Comparison of ENCODE assay signal across 8 cellular contexts in the genomic region with DNA sequence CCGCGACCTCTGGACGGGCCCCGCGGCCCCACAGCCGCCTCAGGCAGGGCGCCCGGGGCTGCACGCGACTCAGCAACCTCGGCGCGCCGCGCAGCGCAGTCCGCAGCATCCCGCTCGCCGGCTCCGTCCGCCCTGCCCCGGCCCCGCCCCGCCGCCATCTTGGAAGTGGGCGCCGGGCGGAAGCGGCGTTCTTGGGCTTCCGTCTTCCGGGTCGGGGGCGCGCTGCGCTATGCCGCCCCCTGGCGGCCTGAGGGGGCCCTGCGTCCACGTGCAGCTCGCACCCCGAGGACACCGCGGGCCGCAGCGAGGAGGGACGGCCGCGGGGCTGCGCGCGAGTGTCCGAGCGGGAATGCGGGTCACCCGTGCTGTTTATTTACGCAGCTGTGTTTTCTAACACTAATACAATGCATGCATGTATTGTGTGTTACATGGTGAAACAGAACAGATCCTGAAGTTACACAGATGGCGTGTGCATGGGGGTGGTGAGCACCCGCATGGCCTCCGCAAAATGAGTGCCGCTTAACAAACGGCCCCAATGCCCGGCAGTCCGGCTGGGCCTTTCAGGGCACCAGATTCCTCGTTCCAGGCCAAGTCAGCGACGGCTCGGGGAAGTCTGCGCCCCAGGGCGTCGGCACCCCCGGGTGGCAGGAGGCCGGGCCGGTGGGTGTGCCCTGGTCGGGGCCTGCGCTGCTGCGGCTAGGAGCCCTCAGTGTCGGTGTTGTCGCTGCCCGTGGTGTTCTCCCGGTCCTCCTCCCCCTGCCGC. TPM values are rescaled to one million over a fixed set of nuclear protein-coding genes. Genes with fewer than 3 reads are reported as not detected.
DNase-seq lines count a peak whose midpoint lies in the region; ATAC-seq and TF ChIP-seq lines count a peak whose summit lies in the region.

A gene (minus strand): TSS at position 139 of the 763 bp plus-strand sequence. CDS start 30 bp downstream, at position 109.

- no peaks in the 10 kb centered on the region for H3K27me3 ChIP-seq in endodermal cell (ENCODE audit: control insufficient read depth, insufficient read depth, low read length, poor library complexity, severe bottlenecking)

- H3K27me3 Mint-ChIP-seq in activated CD8-positive, alpha-beta memory T cell treated with anti-CD3 and anti-CD28 coated beads, Interleukin-2, amount 10 ng/mL, durations not matched to agents 7 days and 5 days, result no peaks in the 10 kb centered on the region
- H3K27me3 Mint-ChIP-seq in endodermal cell (ENCODE audit: insufficient read depth), result no peaks in the 10 kb centered on the region

- 29 to 31% methylated on average over 29 to 83 of the region's 83 CpGs for WGBS in endodermal cell (ENCODE audit: insufficient coverage in 1 of 2, insufficient read length in 1 of 2), 2 experiments
- 32 to 34% methylated on average over 70 to 74 of the region's 83 CpGs for WGBS in mesodermal cell (ENCODE audit: insufficient coverage in 2 of 2), 2 experiments

- ATAC-seq in GM19452 (IDR thresholded peaks at IDR 0.05; ENCODE audit: unreplicated experiment) (peak; percentile 72), HG03571 (IDR thresholded peaks at IDR 0.05; ENCODE audit: unreplicated experiment) (peak; percentile 42)
- peak; percentile 84 for ATAC-seq in activated CD8-positive, alpha-beta memory T cell treated with anti-CD3 and anti-CD28 coated beads, Interleukin-2, amount 10 ng/mL, durations not matched to agents 7 days and 5 days

- peak within 1 kb of the TSS; percentile 51 for H3K9ac ChIP-seq in endodermal cell (ENCODE audit: extremely low read depth, low read length, poor library complexity, severe bottlenecking)

- H3K9me3 Mint-ChIP-seq in activated CD8-positive, alpha-beta memory T cell treated with anti-CD3 and anti-CD28 coated beads, Interleukin-2, amount 10 ng/mL, durations not matched to agents 7 days and 5 days (ENCODE audit: low read depth), result no peaks in the 10 kb centered on the region
- peaks cover 1% of the 10 kb centered on the region for H3K9me3 Mint-ChIP-seq in endodermal cell

- DNase-seq in COR-L47 (lab: John Stamatoyannopoulos, UW) (peak; percentile 77), NOMO-1 treated with dmso at 0.1 percent for 144 hours (lab: John Stamatoyannopoulos, UW; ENCODE audit: unreplicated experiment) (peak; percentile 87), endodermal cell (peak; percentile 93)
- peak; percentile 89 for DNase-seq in activated CD8-positive, alpha-beta memory T cell treated with anti-CD3 and anti-CD28 coated beads, Interleukin-2, amount 10 ng/mL, durations not matched to agents 7 days and 5 days
- DNase-seq in stimulated activated CD8-positive, alpha-beta memory T cell treated with anti-CD3 and anti-CD28 coated beads, Interleukin-15, amount 100 ng/mL, for 48 hours (ENCODE audit: low read depth in 2 of 2), result peak; percentile 74 to 82

- peak; percentile 99 for TF ChIP-seq CTCF in endodermal cell (conservative IDR thresholded peaks at IDR 0.05)

- H3K36me3 ChIP-seq in endodermal cell (ENCODE audit: control insufficient read depth, insufficient read depth, low read length) (no peaks in the 10 kb centered on the region), mesodermal cell (ENCODE audit: control insufficient read depth, insufficient read depth, low read length) (peaks cover 12% of the 10 kb centered on the region)

- CTCF ChIA-PET in activated CD8-positive, alpha-beta memory T cell treated with anti-CD3 and anti-CD28 coated beads, Interleukin-2, amount 10 ng/mL, durations not matched to agents 7 days and 5 days (lab: Charles Lee), result interaction anchor here (0.7 to 5.0 kb wide), 22 partner anchors 10 to 1059 kb away, joined by 3 to 52 read pairs (median 4); a partner anchor contains a TSS

- H3K27ac Mint-ChIP-seq in activated CD8-positive, alpha-beta memory T cell treated with anti-CD3 and anti-CD28 coated beads, Interleukin-2, amount 10 ng/mL, durations not matched to agents 7 days and 5 days, result peak within 1 kb of the TSS; percentile 90
- peak within 1 kb of the TSS; percentile 85 for H3K27ac Mint-ChIP-seq in endodermal cell

- H3K27ac ChIP-seq in endodermal cell (ENCODE audit: low read depth, low read length) (peak within 1 kb of the TSS; percentile 70), mesodermal cell (ENCODE audit: low read depth, low read length, severe bottlenecking) (peak within 1 kb of the TSS; percentile 88)

- peak within 1 kb of the TSS; percentile 77 for H3K4me3 Mint-ChIP-seq in activated CD8-positive, alpha-beta memory T cell treated with anti-CD3 and anti-CD28 coated beads, Interleukin-2, amount 10 ng/mL, durations not matched to agents 7 days and 5 days
- peak within 1 kb of the TSS; percentile 73 for H3K4me3 Mint-ChIP-seq in endodermal cell

- H3K36me3 Mint-ChIP-seq in activated CD8-positive, alpha-beta memory T cell treated with anti-CD3 and anti-CD28 coated beads, Interleukin-2, amount 10 ng/mL, durations not matched to agents 7 days and 5 days, result no peaks in the 10 kb centered on the region
- H3K36me3 Mint-ChIP-seq in endodermal cell (ENCODE audit: low read depth), result no peaks in the 10 kb centered on the region

- H3K9me3 ChIP-seq in endodermal cell (ENCODE audit: control insufficient read depth, low read length) (no peaks in the 10 kb centered on the region), mesodermal cell (ENCODE audit: control insufficient read depth, low read length) (no peaks in the 10 kb centered on the region)

- H3K4me1 ChIP-seq in endodermal cell (ENCODE audit: control insufficient read depth, insufficient read depth, low read length) (no peaks in the 10 kb centered on the region), mesodermal cell (ENCODE audit: control insufficient read depth, insufficient read depth, low read length, poor library complexity, severe bottlenecking) (peaks cover 2% of the 10 kb centered on the region)

- peaks cover 11% of the 10 kb centered on the region for H3K4me1 Mint-ChIP-seq in activated CD8-positive, alpha-beta memory T cell treated with anti-CD3 and anti-CD28 coated beads, Interleukin-2, amount 10 ng/mL, durations not matched to agents 7 days and 5 days
- no peaks in the 10 kb centered on the region for H3K4me1 Mint-ChIP-seq in endodermal cell

- peak within 1 kb of the TSS; percentile 74 for H3K4me3 ChIP-seq in endodermal cell (ENCODE audit: low read length)
- peak within 1 kb of the TSS; percentile 64 for H3K4me3 ChIP-seq in mesodermal cell (ENCODE audit: extremely low read depth, insufficient read depth, low read length, poor library complexity, severe bottlenecking)

RNA-seq across cellular contexts. Expression of the gene that starts here (rescaled TPM):
- 10 to 100 TPM; 22.4 to 23.7 TPM for total RNA-seq in activated CD8-positive, alpha-beta memory T cell treated with anti-CD3 and anti-CD28 coated beads, Interleukin-2, amount 10 ng/mL, durations not matched to agents 7 days and 5 days
- 10 to 100 TPM; 12.6 to 20.1 TPM for total RNA-seq in endodermal cell
- 10.9 TPM for polyA plus RNA-seq in endodermal cell (2013, experiment 1 of 2)
- 9.2 TPM for polyA plus RNA-seq in endodermal cell (2013, experiment 2 of 2)
- 13.4 TPM for polyA plus RNA-seq in mesodermal cell (2013, experiment 1 of 2)
- polyA plus RNA-seq in mesodermal cell (2013, experiment 2 of 2), result 10.4 TPM

Comparison
In these comparisons a context has a peak if more than half of its experiments do, and no peak if none do; other contexts are left out.
1. Peak in every context shown above with its lines: DNase-seq, ATAC-seq, H3K4me3 ChIP-seq and H3K27ac ChIP-seq.